ENCODE assay signal across 28 cellular contexts in genomic region chr10:101103430-101103829, GRCh38. TPM values are rescaled to one million over a fixed set of nuclear protein-coding genes. Genes with fewer than 3 reads are reported as not detected.
"Had no signal": no experiment of that assay in that cellular context is flagged by ENCODE, and none has a peak within 500 bp of the region (broad histone marks: within the 10 kb centered on the region; RNA-seq: fewer than 3 reads in every experiment).

No MANE protein-coding gene starts in this region.

- H3K4me1 ChIP-seq: breast epithelium, SJCRH30 had no signal

- H3K27ac ChIP-seq: breast epithelium, coronary artery, KMS-11, SJCRH30 had no signal

- DNase-seq: activated CD4-positive, alpha-beta T cell treated with anti-CD3 and anti-CD28 coated beads for 48 hours; activated CD4-positive, alpha-beta T cell treated with anti-CD3 and anti-CD28 coated beads, Interleukin-2, amount 50 U/mL, for 4 hours; activated CD4-positive, CD25-positive, alpha-beta regulatory T cell treated with anti-CD3 and anti-CD28 coated beads, Interleukin-2, amount 50 U/mL, for 72 hours; activated CD8-positive, alpha-beta memory T cell treated with anti-CD3 and anti-CD28 coated beads, Interleukin-2, amount 10 ng/mL, durations not matched to agents 7 days and 5 days; activated effector memory CD4-positive, alpha-beta T cell treated with Interleukin-2 at 50 U/mL for 16 hours; activated naive CD4-positive, alpha-beta T cell; activated T-cell treated with anti-CD3 and anti-CD28 coated beads, Interleukin-2, amount 50 U/mL, for 24 hours; aorta; caudate nucleus; MG63; NCI-H1092 treated with DMSO at 0.1 percent for 48 hours; NCI-H1436 treated with DMSO at 0.1 percent for 48 hours; NCI-H187; NCI-H2081; NCI-H510A treated with DMSO at 0.1 percent for 48 hours; NCI-H748 treated with DMSO at 0.1 percent for 48 hours; SJCRH30; SK-N-SH; T-helper 1 cell had no signal

- ATAC-seq: activated CD8-positive, alpha-beta memory T cell treated with anti-CD3 and anti-CD28 coated beads, Interleukin-2, amount 10 ng/mL, durations not matched to agents 7 days and 5 days; WTC11 had no signal

- H3K9me3 ChIP-seq: breast epithelium, MG63, SJCRH30, SK-N-SH had no signal

- H3K4me3 ChIP-seq: breast epithelium, coronary artery, MG63, SJCRH30 had no signal

- H3K36me3 ChIP-seq: breast epithelium, MG63, SJCRH30 had no signal

RNA-seq across cellular contexts. Expression of gene TLX1, which starts 27.7 kb away (rescaled TPM):
- total RNA-seq: activated CD8-positive, alpha-beta memory T cell treated with anti-CD3 and anti-CD28 coated beads, Interleukin-2, amount 10 ng/mL, durations not matched to agents 7 days and 5 days; activated T-helper 1 cell treated with anti-CD3 and anti-CD28 coated beads, Interleukin-12 subunit alpha, Interleukin-12 subunit beta, Interleukin-2, Interleukin-4 antibody, amounts not matched to agents 30 ng/mL and 10 ng/mL and 1 ng/mL, durations not matched to agents 14 hours and 24 hours and 36 hours; aorta; breast epithelium; cerebellum; OCI-LY7; RPMI7951; SJCRH30; T-helper 2 cell treated with Interferon-gamma antibody and Interleukin-4, amounts not matched to agents 100 ng/mL and 5 ng/mL, for 36 hours had no signal
- polyA plus RNA-seq: SK-N-SH had no signal
